In genomic region chr6:34207695-34208443, GRCh38 we compare ENCODE assay signal across 1 cellular context.
A peak's percentile ranks its signal among the peaks of the same experiment; 100 is the strongest.
TF ChIP-seq lines count a peak whose summit lies in the region.

No MANE protein-coding gene starts in this region.

TF ChIP-seq in K562, 482 proteins besides CTCF, POLR2A, EP300 and RAD21:
- TF ChIP-seq HMG20B (CRISPR knock-in tag; IDR thresholded peaks at IDR 0.05) (no peak), ZNF592 (IDR thresholded peaks at IDR 0.05) (0 out of 2 replicates have a peak, but pooled peaks have one; percentile 21), HDAC3 (IDR thresholded peaks at IDR 0.05; ENCODE audit: borderline replicate concordance, partially characterized antibody) (no peak), ZNF780A (CRISPR knock-in tag; IDR thresholded peaks at IDR 0.05) (no peak), ETS1 (conservative IDR thresholded peaks at IDR 0.05; ENCODE audit: control insufficient read depth, low read depth, low read length) (no peak), MYBL2 (IDR thresholded peaks at IDR 0.05; ENCODE audit: low read depth) (no peak), MYBL2 (CRISPR knock-in tag; IDR thresholded peaks at IDR 0.05; ENCODE audit: borderline replicate concordance) (0 out of 2 replicates have a peak, but pooled peaks have one; percentile 32)
- TF ChIP-seq, protein P1, sequence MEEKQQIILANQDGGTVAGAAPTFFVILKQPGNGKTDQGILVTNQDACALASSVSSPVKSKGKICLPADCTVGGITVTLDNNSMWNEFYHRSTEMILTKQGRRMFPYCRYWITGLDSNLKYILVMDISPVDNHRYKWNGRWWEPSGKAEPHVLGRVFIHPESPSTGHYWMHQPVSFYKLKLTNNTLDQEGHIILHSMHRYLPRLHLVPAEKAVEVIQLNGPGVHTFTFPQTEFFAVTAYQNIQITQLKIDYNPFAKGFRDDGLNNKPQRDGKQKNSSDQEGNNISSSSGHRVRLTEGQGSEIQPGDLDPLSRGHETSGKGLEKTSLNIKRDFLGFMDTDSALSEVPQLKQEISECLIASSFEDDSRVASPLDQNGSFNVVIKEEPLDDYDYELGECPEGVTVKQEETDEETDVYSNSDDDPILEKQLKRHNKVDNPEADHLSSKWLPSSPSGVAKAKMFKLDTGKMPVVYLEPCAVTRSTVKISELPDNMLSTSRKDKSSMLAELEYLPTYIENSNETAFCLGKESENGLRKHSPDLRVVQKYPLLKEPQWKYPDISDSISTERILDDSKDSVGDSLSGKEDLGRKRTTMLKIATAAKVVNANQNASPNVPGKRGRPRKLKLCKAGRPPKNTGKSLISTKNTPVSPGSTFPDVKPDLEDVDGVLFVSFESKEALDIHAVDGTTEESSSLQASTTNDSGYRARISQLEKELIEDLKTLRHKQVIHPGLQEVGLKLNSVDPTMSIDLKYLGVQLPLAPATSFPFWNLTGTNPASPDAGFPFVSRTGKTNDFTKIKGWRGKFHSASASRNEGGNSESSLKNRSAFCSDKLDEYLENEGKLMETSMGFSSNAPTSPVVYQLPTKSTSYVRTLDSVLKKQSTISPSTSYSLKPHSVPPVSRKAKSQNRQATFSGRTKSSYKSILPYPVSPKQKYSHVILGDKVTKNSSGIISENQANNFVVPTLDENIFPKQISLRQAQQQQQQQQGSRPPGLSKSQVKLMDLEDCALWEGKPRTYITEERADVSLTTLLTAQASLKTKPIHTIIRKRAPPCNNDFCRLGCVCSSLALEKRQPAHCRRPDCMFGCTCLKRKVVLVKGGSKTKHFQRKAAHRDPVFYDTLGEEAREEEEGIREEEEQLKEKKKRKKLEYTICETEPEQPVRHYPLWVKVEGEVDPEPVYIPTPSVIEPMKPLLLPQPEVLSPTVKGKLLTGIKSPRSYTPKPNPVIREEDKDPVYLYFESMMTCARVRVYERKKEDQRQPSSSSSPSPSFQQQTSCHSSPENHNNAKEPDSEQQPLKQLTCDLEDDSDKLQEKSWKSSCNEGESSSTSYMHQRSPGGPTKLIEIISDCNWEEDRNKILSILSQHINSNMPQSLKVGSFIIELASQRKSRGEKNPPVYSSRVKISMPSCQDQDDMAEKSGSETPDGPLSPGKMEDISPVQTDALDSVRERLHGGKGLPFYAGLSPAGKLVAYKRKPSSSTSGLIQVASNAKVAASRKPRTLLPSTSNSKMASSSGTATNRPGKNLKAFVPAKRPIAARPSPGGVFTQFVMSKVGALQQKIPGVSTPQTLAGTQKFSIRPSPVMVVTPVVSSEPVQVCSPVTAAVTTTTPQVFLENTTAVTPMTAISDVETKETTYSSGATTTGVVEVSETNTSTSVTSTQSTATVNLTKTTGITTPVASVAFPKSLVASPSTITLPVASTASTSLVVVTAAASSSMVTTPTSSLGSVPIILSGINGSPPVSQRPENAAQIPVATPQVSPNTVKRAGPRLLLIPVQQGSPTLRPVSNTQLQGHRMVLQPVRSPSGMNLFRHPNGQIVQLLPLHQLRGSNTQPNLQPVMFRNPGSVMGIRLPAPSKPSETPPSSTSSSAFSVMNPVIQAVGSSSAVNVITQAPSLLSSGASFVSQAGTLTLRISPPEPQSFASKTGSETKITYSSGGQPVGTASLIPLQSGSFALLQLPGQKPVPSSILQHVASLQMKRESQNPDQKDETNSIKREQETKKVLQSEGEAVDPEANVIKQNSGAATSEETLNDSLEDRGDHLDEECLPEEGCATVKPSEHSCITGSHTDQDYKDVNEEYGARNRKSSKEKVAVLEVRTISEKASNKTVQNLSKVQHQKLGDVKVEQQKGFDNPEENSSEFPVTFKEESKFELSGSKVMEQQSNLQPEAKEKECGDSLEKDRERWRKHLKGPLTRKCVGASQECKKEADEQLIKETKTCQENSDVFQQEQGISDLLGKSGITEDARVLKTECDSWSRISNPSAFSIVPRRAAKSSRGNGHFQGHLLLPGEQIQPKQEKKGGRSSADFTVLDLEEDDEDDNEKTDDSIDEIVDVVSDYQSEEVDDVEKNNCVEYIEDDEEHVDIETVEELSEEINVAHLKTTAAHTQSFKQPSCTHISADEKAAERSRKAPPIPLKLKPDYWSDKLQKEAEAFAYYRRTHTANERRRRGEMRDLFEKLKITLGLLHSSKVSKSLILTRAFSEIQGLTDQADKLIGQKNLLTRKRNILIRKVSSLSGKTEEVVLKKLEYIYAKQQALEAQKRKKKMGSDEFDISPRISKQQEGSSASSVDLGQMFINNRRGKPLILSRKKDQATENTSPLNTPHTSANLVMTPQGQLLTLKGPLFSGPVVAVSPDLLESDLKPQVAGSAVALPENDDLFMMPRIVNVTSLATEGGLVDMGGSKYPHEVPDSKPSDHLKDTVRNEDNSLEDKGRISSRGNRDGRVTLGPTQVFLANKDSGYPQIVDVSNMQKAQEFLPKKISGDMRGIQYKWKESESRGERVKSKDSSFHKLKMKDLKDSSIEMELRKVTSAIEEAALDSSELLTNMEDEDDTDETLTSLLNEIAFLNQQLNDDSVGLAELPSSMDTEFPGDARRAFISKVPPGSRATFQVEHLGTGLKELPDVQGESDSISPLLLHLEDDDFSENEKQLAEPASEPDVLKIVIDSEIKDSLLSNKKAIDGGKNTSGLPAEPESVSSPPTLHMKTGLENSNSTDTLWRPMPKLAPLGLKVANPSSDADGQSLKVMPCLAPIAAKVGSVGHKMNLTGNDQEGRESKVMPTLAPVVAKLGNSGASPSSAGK (IDR thresholded peaks at IDR 0.05), result peak; percentile 18; the same call in 1 of the 2 replicates
- TF ChIP-seq, protein P2, sequence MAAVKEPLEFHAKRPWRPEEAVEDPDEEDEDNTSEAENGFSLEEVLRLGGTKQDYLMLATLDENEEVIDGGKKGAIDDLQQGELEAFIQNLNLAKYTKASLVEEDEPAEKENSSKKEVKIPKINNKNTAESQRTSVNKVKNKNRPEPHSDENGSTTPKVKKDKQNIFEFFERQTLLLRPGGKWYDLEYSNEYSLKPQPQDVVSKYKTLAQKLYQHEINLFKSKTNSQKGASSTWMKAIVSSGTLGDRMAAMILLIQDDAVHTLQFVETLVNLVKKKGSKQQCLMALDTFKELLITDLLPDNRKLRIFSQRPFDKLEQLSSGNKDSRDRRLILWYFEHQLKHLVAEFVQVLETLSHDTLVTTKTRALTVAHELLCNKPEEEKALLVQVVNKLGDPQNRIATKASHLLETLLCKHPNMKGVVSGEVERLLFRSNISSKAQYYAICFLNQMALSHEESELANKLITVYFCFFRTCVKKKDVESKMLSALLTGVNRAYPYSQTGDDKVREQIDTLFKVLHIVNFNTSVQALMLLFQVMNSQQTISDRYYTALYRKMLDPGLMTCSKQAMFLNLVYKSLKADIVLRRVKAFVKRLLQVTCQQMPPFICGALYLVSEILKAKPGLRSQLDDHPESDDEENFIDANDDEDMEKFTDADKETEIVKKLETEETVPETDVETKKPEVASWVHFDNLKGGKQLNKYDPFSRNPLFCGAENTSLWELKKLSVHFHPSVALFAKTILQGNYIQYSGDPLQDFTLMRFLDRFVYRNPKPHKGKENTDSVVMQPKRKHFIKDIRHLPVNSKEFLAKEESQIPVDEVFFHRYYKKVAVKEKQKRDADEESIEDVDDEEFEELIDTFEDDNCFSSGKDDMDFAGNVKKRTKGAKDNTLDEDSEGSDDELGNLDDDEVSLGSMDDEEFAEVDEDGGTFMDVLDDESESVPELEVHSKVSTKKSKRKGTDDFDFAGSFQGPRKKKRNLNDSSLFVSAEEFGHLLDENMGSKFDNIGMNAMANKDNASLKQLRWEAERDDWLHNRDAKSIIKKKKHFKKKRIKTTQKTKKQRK (IDR thresholded peaks at IDR 0.05; ENCODE audit: borderline replicate concordance, low read depth, low read length), result no peak
